Comparison of ENCODE assay signal across 24 cellular contexts in the genomic region with DNA sequence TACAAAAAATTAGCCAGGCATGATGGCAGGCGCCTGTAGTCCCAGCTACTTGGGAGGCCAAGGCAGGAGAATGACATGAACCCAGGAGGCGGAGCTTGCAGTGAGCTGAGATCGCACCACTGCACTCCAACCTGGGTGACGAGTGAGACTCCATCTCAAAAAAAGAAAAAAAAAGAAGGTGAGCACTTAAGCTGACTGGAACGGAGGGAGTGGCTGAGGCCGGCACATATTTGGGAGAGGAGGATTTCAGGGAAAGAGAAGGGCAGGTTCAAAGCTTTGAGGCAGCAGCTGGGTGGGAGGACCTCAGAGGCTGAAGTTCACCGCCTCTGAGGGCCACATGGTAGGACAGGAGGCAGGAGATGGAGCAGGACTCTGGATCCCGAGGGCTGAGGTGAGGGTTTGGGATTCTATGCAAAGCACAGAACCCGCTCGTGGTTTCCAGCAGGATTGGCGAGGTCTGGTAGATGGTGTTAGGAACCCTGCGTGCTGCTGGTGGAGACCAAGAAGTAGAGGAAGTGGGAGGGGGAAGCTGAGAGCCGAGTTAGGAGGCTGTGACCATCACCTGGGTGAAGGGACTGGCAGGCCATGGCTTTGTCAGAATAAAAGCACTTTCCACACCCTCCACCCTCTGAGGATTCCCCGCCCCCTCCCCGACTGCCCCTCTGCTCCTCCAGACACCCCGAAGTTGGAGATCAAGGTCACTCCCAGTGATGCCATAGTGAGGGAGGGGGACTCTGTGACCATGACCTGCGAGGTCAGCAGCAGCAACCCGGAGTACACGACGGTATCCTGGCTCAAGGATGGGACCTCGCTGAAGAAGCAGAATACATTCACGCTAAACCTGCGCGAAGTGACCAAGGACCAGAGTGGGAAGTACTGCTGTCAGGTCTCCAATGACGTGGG. TPM values are rescaled to one million over a fixed set of nuclear protein-coding genes. Genes with fewer than 3 reads are reported as not detected.
DNase-seq lines count a peak whose midpoint lies in the region; ATAC-seq and TF ChIP-seq lines count a peak whose summit lies in the region.
"Had no signal": no experiment of that assay in that cellular context is flagged by ENCODE, and none has a peak within 500 bp of the region (broad histone marks: within the 10 kb centered on the region; RNA-seq: fewer than 3 reads in every experiment).

No MANE protein-coding gene starts in this region.

- H2AFZ ChIP-seq in Loucy (ENCODE audit: low read length) (peak overlapping the region; percentile 43; the same call in 1 of the 2 replicates), GM23248 (no peak overlapping the region)

- H3K79me2 ChIP-seq in Loucy (ENCODE audit: insufficient read depth, low read length) (no peaks in the 10 kb centered on the region), GM23248 (ENCODE audit: insufficient read depth) (no peaks in the 10 kb centered on the region)

- H3K4me2 ChIP-seq in Loucy (ENCODE audit: low read depth, low read length, poor library complexity, severe bottlenecking): no peak overlapping the region
- no peak overlapping the region for H3K4me2 ChIP-seq in GM23248 (ENCODE audit: unreplicated experiment)

- H3K9ac ChIP-seq in Loucy (ENCODE audit: low read depth, low read length, poor library complexity, severe bottlenecking): no peak overlapping the region
- H3K9ac ChIP-seq in GM23248: no peak overlapping the region

- H4K20me1 ChIP-seq in Loucy (ENCODE audit: insufficient read depth, low read length, poor library complexity, severe bottlenecking): no peaks in the 10 kb centered on the region
- H4K20me1 ChIP-seq in GM23248 (ENCODE audit: insufficient read depth): no peaks in the 10 kb centered on the region

- no peak for TF ChIP-seq CTCF in natural killer cell (IDR thresholded peaks at IDR 0.05)
- no peak for TF ChIP-seq CTCF in Loucy (conservative IDR thresholded peaks at IDR 0.05; ENCODE audit: low read length)

- DNase-seq in natural killer cell treated with Interleukin-12 subunit alpha and Interleukin-12 subunit beta and Interleukin-15 and Interleukin-18, amount 100 ng/mL, for 72 hours (ENCODE audit: low spot score): peak; percentile 12
- no peak for DNase-seq in natural killer cell
- no peak for DNase-seq in memory B cell (ENCODE audit: low spot score in 2 of 2)
- DNase-seq in GM23248: no peak
- DNase-seq: ACHN; activated CD4-positive, alpha-beta T cell treated with anti-CD3 and anti-CD28 coated beads, Interleukin-2, amount 10 ng/mL, durations not matched to agents 7 days and 5 days; C1 segment of cervical spinal cord; Caco-2; DMS79 treated with DMSO at 0.1 percent for 48 hours; lower lobe of right lung; NCI-H1105; NCI-H1930; NCI-H526; nucleus accumbens; RPMI8226; T-helper 2 cell had no signal

- H3K4me3 ChIP-seq in Loucy (ENCODE audit: low read length, poor library complexity, severe bottlenecking): no peak overlapping the region
- no peak overlapping the region for H3K4me3 ChIP-seq in GM23248
- H3K4me3 ChIP-seq: lower lobe of right lung, suprapubic skin had no signal

- intact Hi-C loops in natural killer cell (cut with micrococcal nuclease): no loop called here

- no peaks in the 10 kb centered on the region for H3K9me3 ChIP-seq in Loucy (ENCODE audit: insufficient read depth, low read depth, low read length)
- H3K9me3 ChIP-seq in GM23248 (ENCODE audit: low read depth): no peaks in the 10 kb centered on the region
- H3K9me3 ChIP-seq: Caco-2, lower lobe of right lung, suprapubic skin had no signal

- H3K4me1 Mint-ChIP-seq in natural killer cell treated with Interleukin-12 subunit alpha and Interleukin-12 subunit beta and Interleukin-15 and Interleukin-18, amount 100 ng/mL, for 72 hours (ENCODE audit: low read depth in 2 of 2): peaks cover 18 to 20% of the 10 kb centered on the region in 2 donors
- H3K4me1 Mint-ChIP-seq in natural killer cell: no peaks in the 10 kb centered on the region
- H3K4me1 Mint-ChIP-seq in memory B cell: peaks cover 49% of the 10 kb centered on the region

- no peak overlapping the region for H3K27ac ChIP-seq in GM23248
- H3K27ac ChIP-seq: lower lobe of right lung, suprapubic skin had no signal

- no peaks in the 10 kb centered on the region for H3K36me3 Mint-ChIP-seq in natural killer cell treated with Interleukin-12 subunit alpha and Interleukin-12 subunit beta and Interleukin-15 and Interleukin-18, amount 100 ng/mL, for 72 hours
- H3K36me3 Mint-ChIP-seq in natural killer cell: no peaks in the 10 kb centered on the region
- H3K36me3 Mint-ChIP-seq in memory B cell: peaks cover 42% of the 10 kb centered on the region

- peaks cover 10 to 11% of the 10 kb centered on the region in 2 donors for H3K27me3 Mint-ChIP-seq in natural killer cell treated with Interleukin-12 subunit alpha and Interleukin-12 subunit beta and Interleukin-15 and Interleukin-18, amount 100 ng/mL, for 72 hours
- H3K27me3 Mint-ChIP-seq in natural killer cell (ENCODE audit: low read depth in 2 of 2) (peaks cover 0 to 8% of the 10 kb centered on the region in 2 donors), memory B cell (no peaks in the 10 kb centered on the region)
- H3K27me3 Mint-ChIP-seq: activated CD4-positive, alpha-beta T cell treated with anti-CD3 and anti-CD28 coated beads, Interleukin-2, amount 10 ng/mL, durations not matched to agents 7 days and 5 days had no signal

- H3F3A ChIP-seq in Loucy (ENCODE audit: low read depth) (no peaks in the 10 kb centered on the region), GM23248 (ENCODE audit: insufficient read depth) (no peaks in the 10 kb centered on the region)

- H3K9me2 ChIP-seq in Loucy (replicated peaks; ENCODE audit: low read depth, low read length): no peaks in the 10 kb centered on the region
- H3K9me2 ChIP-seq in GM23248 (ENCODE audit: insufficient read depth): no peaks in the 10 kb centered on the region

- H3K36me3 ChIP-seq in Loucy (ENCODE audit: insufficient read depth, low read length): no peaks in the 10 kb centered on the region
- no peaks in the 10 kb centered on the region for H3K36me3 ChIP-seq in GM23248 (ENCODE audit: low read depth)
- H3K36me3 ChIP-seq: lower lobe of right lung, suprapubic skin had no signal

- no peak overlapping the region for H3K4me3 Mint-ChIP-seq in natural killer cell treated with Interleukin-12 subunit alpha and Interleukin-12 subunit beta and Interleukin-15 and Interleukin-18, amount 100 ng/mL, for 72 hours
- H3K4me3 Mint-ChIP-seq in natural killer cell (no peak overlapping the region), memory B cell (peak overlapping the region; percentile 82)
- H3K4me3 Mint-ChIP-seq: activated CD4-positive, alpha-beta T cell treated with anti-CD3 and anti-CD28 coated beads, Interleukin-2, amount 10 ng/mL, durations not matched to agents 7 days and 5 days had no signal

- peaks cover 5% of the 10 kb centered on the region for H3K4me1 ChIP-seq in Loucy (ENCODE audit: insufficient read depth, low read length, poor library complexity, severe bottlenecking)
- H3K4me1 ChIP-seq in GM23248 (ENCODE audit: insufficient read depth): no peaks in the 10 kb centered on the region
- H3K4me1 ChIP-seq: Caco-2, lower lobe of right lung, suprapubic skin had no signal

- ATAC-seq in natural killer cell treated with Interleukin-12 subunit alpha and Interleukin-12 subunit beta and Interleukin-15 and Interleukin-18, amount 100 ng/mL, for 72 hours: no peak
- ATAC-seq in natural killer cell (no peak), memory B cell (ENCODE audit: low read depth) (peak; percentile 43), GM18520 (IDR thresholded peaks at IDR 0.05; ENCODE audit: unreplicated experiment) (no peak), HG03175 (IDR thresholded peaks at IDR 0.05; ENCODE audit: unreplicated experiment) (no peak)

- no peaks in the 10 kb centered on the region for H3K27me3 ChIP-seq in Loucy (ENCODE audit: insufficient read depth, low read length, poor library complexity, severe bottlenecking)
- H3K27me3 ChIP-seq in GM23248 (replicated peaks; ENCODE audit: insufficient read depth): no peaks in the 10 kb centered on the region

- H3K27ac Mint-ChIP-seq in natural killer cell treated with Interleukin-12 subunit alpha and Interleukin-12 subunit beta and Interleukin-15 and Interleukin-18, amount 100 ng/mL, for 72 hours: peak overlapping the region in 1 of 2 donors; percentile 53
- H3K27ac Mint-ChIP-seq in natural killer cell: no peak overlapping the region
- H3K27ac Mint-ChIP-seq in memory B cell: peak overlapping the region; percentile 88
- H3K27ac Mint-ChIP-seq: activated CD4-positive, alpha-beta T cell treated with anti-CD3 and anti-CD28 coated beads, Interleukin-2, amount 10 ng/mL, durations not matched to agents 7 days and 5 days had no signal

- H3K9me3 Mint-ChIP-seq in natural killer cell treated with Interleukin-12 subunit alpha and Interleukin-12 subunit beta and Interleukin-15 and Interleukin-18, amount 100 ng/mL, for 72 hours: no peaks in the 10 kb centered on the region
- H3K9me3 Mint-ChIP-seq in natural killer cell: no peaks in the 10 kb centered on the region
- no peaks in the 10 kb centered on the region for H3K9me3 Mint-ChIP-seq in memory B cell
- H3K9me3 Mint-ChIP-seq: activated CD4-positive, alpha-beta T cell treated with anti-CD3 and anti-CD28 coated beads, Interleukin-2, amount 10 ng/mL, durations not matched to agents 7 days and 5 days had no signal

- WGBS in GM23248 (ENCODE audit: low coverage in 1 of 2, low lambda C conversion rate in 2 of 2, missing lambda C conversion rate in 2 of 2), 2 experiments: 67 to 68% methylated on average over 22 to 25 of the region's 25 CpGs

- in situ Hi-C loops in GM23248 (cut with MboI): no loop called here

RNA-seq across cellular contexts. Expression of gene CD22, which starts 8.3 kb away (rescaled TPM):
- 10 to 100 TPM in 1 of 2 donors, 1 to 10 TPM in 1; 1.1 to 15.0 TPM for total RNA-seq in natural killer cell treated with Interleukin-12 subunit alpha and Interleukin-12 subunit beta and Interleukin-15 and Interleukin-18, amount 100 ng/mL, for 72 hours
- total RNA-seq in natural killer cell: 1 to 10 TPM; 4.3 to 7.0 (median 6.0) TPM
- total RNA-seq in GM23248 (2014; rRNA removed; shearing (Covaris generic)): not detected in 2 replicates
- polyA plus RNA-seq in GM23248 (2016; fragmentation: Nextera tagmentation; extraction: Ambion mirVana): 0.16 and 0.28 TPM in 2 replicates
- total RNA-seq: Caco-2, cerebellum, endothelial cell of umbilical vein, suprapubic skin had no signal
- polyA plus RNA-seq: endothelial cell of umbilical vein had no signal

RNA-seq across cellular contexts. Expression of gene FFAR1, which starts 10.4 kb away (rescaled TPM):
- total RNA-seq in natural killer cell treated with Interleukin-12 subunit alpha and Interleukin-12 subunit beta and Interleukin-15 and Interleukin-18, amount 100 ng/mL, for 72 hours: under 1 TPM; 0.19 to 0.36 TPM
- under 1 TPM in 2 of 3 donors, not detected in 1; 0.30 to 0.47 TPM for total RNA-seq in natural killer cell
- total RNA-seq in GM23248 (2014; rRNA removed; shearing (Covaris generic)): not detected in 2 replicates
- polyA plus RNA-seq in GM23248 (2016; fragmentation: Nextera tagmentation; extraction: Ambion mirVana): not detected in 2 replicates
- total RNA-seq: activated CD4-positive, alpha-beta T cell treated with anti-CD3 and anti-CD28 coated beads, Interleukin-2, amount 10 ng/mL, durations not matched to agents 7 days and 5 days; Caco-2; cerebellum; endothelial cell of umbilical vein; lower lobe of right lung; M059J; suprapubic skin; urinary bladder had no signal
- polyA plus RNA-seq: endothelial cell of umbilical vein, urinary bladder had no signal

RNA-seq across cellular contexts. Expression of gene FFAR3, which starts 20.9 kb away (rescaled TPM):
- under 1 TPM in 1 of 2 donors, not detected in 1; 0.62 TPM for total RNA-seq in natural killer cell treated with Interleukin-12 subunit alpha and Interleukin-12 subunit beta and Interleukin-15 and Interleukin-18, amount 100 ng/mL, for 72 hours
- 1 to 10 TPM in 1 of 3 donors, under 1 TPM in 1, not detected in 1; 0.92 to 2.7 TPM for total RNA-seq in natural killer cell
- total RNA-seq in GM23248 (2014; rRNA removed; shearing (Covaris generic)): not detected in 2 replicates
- not detected in 2 replicates for polyA plus RNA-seq in GM23248 (2016; fragmentation: Nextera tagmentation; extraction: Ambion mirVana)
- total RNA-seq: activated CD4-positive, alpha-beta T cell treated with anti-CD3 and anti-CD28 coated beads, Interleukin-2, amount 10 ng/mL, durations not matched to agents 7 days and 5 days; Caco-2; cerebellum; endothelial cell of umbilical vein; lower lobe of right lung; M059J; suprapubic skin had no signal
- polyA plus RNA-seq: endothelial cell of umbilical vein had no signal

RNA-seq across cellular contexts. Expression of gene GPR42, which starts 33.5 kb away (rescaled TPM):
- total RNA-seq in natural killer cell treated with Interleukin-12 subunit alpha and Interleukin-12 subunit beta and Interleukin-15 and Interleukin-18, amount 100 ng/mL, for 72 hours: under 1 TPM in 1 of 2 donors, not detected in 1; 0.56 TPM
- total RNA-seq in natural killer cell: 1 to 10 TPM in 1 of 3 donors, under 1 TPM in 1, not detected in 1; 0.19 to 1.5 TPM
- not detected in 2 replicates for total RNA-seq in GM23248 (2014; rRNA removed; shearing (Covaris generic))
- not detected in 2 replicates for polyA plus RNA-seq in GM23248 (2016; fragmentation: Nextera tagmentation; extraction: Ambion mirVana)
- total RNA-seq: activated CD4-positive, alpha-beta T cell treated with anti-CD3 and anti-CD28 coated beads, Interleukin-2, amount 10 ng/mL, durations not matched to agents 7 days and 5 days; Caco-2; cerebellum; endothelial cell of umbilical vein; lower lobe of right lung; M059J; suprapubic skin; urinary bladder had no signal
- polyA plus RNA-seq: endothelial cell of umbilical vein had no signal

RNA-seq across cellular contexts. Expression of gene MAG, which starts 45.4 kb away (rescaled TPM):
- total RNA-seq in natural killer cell treated with Interleukin-12 subunit alpha and Interleukin-12 subunit beta and Interleukin-15 and Interleukin-18, amount 100 ng/mL, for 72 hours: under 1 TPM in 1 of 2 donors, not detected in 1; 0.38 TPM
- not detected for total RNA-seq in natural killer cell
- not detected in 2 replicates for total RNA-seq in GM23248 (2014; rRNA removed; shearing (Covaris generic))
- polyA plus RNA-seq in GM23248 (2016; fragmentation: Nextera tagmentation; extraction: Ambion mirVana): not detected in 2 replicates
- total RNA-seq: activated CD4-positive, alpha-beta T cell treated with anti-CD3 and anti-CD28 coated beads, Interleukin-2, amount 10 ng/mL, durations not matched to agents 7 days and 5 days; endothelial cell of umbilical vein; lower lobe of right lung; M059J; suprapubic skin had no signal
- polyA plus RNA-seq: endothelial cell of umbilical vein had no signal
